8 cellular contexts compared by ENCODE assay signal in the genomic region with DNA sequence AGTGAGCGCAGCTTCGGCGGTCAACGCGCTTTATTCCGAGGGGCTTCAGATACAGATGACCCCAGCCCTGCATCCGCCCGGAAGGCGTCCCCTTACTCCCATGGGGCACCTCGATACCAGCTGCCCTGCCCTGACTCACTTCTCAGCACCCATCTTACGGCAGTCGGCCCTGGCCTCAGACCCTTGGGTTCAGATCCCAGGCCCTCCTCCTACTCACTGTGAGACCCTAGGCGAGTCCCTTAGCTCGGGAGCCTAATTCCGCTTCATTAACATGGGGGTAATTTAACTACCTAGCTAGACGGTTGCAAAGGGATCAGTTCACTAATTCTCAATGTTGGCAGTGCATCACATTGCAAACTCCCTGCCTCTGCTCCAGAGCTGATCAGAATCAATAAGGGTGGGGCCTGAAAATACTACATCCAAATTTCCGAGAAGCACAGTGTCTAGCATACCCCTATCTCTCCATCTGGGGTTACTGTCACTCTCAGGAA. TPM values are rescaled to one million over a fixed set of nuclear protein-coding genes. Genes with fewer than 3 reads are reported as not detected.
DNase-seq lines count a peak whose midpoint lies in the region; ATAC-seq, FAIRE-seq and TF ChIP-seq lines count a peak whose summit lies in the region.

No MANE protein-coding gene starts in this region.

- H3K4me2 ChIP-seq in endothelial cell of umbilical vein (ENCODE audit: insufficient read depth, low read length) = peak overlapping the region; percentile 91
- H3K4me2 ChIP-seq in neural cell (ENCODE audit: low read length) = peak overlapping the region; percentile 28

- dilution Hi-C loops in endothelial cell of umbilical vein (cut with MboI; ENCODE audit: extremely low pct_ligation_motif_present, low sequenced_read_pairs) = no loop called here

- peaks cover 2% of the 10 kb centered on the region for H3F3A ChIP-seq in neural cell (ENCODE audit: insufficient read depth, low read length, poor library complexity, severe bottlenecking)

- CTCF ChIA-PET in endothelial cell of umbilical vein (lab: Charles Lee) = interaction anchor here (1.2 to 5.3 kb wide), 12 partner anchors 10 to 219 kb away, joined by 3 to 46 read pairs (median 4); a partner anchor contains a TSS

- TF ChIP-seq CTCF in GM12875 (IDR thresholded peaks at IDR 0.05; ENCODE audit: borderline replicate concordance, insufficient read depth, low read depth, low read length) (no peak), endothelial cell of umbilical vein (IDR thresholded peaks at IDR 0.05; ENCODE audit: extremely low read depth in 1 of 2, insufficient read depth in 1 of 2, low read depth in 1 of 2, low read length in 2 of 2) (no peak), neural cell (IDR thresholded peaks at IDR 0.05; ENCODE audit: poor library complexity, severe bottlenecking) (no peak)

- no peaks in the 10 kb centered on the region for H3K27me3 ChIP-seq in SJSA1 (replicated peaks)
- no peaks in the 10 kb centered on the region for H3K27me3 ChIP-seq in endothelial cell of umbilical vein (ENCODE audit: control insufficient read depth in 2 of 2, insufficient read depth in 2 of 2, low read length in 2 of 2)
- H3K27me3 ChIP-seq in neural cell (ENCODE audit: insufficient read depth, low read depth, low read length) = no peaks in the 10 kb centered on the region

- intact Hi-C loops in endothelial cell of umbilical vein (cut with micrococcal nuclease) = loop anchor here (2.0 to 5.0 kb wide), 2 partner anchors 49 to 89 kb away; no protein-coding TSS in a partner anchor

- POLR2A ChIA-PET in endothelial cell of umbilical vein (lab: Charles Lee) = interaction anchor here (0.6 kb wide), 1 partner anchor 120 kb away, joined by 3 read pairs; no protein-coding TSS in a partner anchor

- H3K9me3 ChIP-seq in SJSA1 (replicated peaks) = peaks cover 7% of the 10 kb centered on the region
- no peaks in the 10 kb centered on the region for H3K9me3 ChIP-seq in endothelial cell of umbilical vein (replicated peaks; ENCODE audit: control insufficient read depth, insufficient read depth, low read length)
- H3K9me3 ChIP-seq in neural cell (ENCODE audit: low read length) = no peaks in the 10 kb centered on the region

- H3K9me2 ChIP-seq in neural cell (ENCODE audit: insufficient read depth, low read length) = no peaks in the 10 kb centered on the region

- H3K79me2 ChIP-seq in endothelial cell of umbilical vein (ENCODE audit: control insufficient read depth, insufficient read depth, low read length) (peaks cover 18% of the 10 kb centered on the region), neural cell (replicated peaks; ENCODE audit: insufficient read depth, low read length) (peaks cover 34% of the 10 kb centered on the region)

- H3K4me1 ChIP-seq in SJSA1 (replicated peaks) = peaks cover 34% of the 10 kb centered on the region
- H3K4me1 ChIP-seq in endothelial cell of umbilical vein (ENCODE audit: control insufficient read depth, extremely low read depth, insufficient read depth, low read length) = peaks cover 36% of the 10 kb centered on the region

- peaks cover 17% of the 10 kb centered on the region; the same call in 1 of the 2 replicates for H3K36me3 ChIP-seq in SJSA1
- H3K36me3 ChIP-seq in endothelial cell of umbilical vein (ENCODE audit: control insufficient read depth in 2 of 2, extremely low read depth in 1 of 2, insufficient read depth in 2 of 2, low read length in 2 of 2) = no peaks in the 10 kb centered on the region
- H3K36me3 ChIP-seq in neural cell (ENCODE audit: insufficient read depth, low read length) = no peaks in the 10 kb centered on the region

- H3K27ac ChIP-seq in SJSA1 (peak overlapping the region; percentile 29; the same call in 1 of the 2 replicates), endothelial cell of umbilical vein (ENCODE audit: insufficient read depth, low read depth, low read length) (peak overlapping the region; percentile 19), neural cell (ENCODE audit: low read length) (peak overlapping the region; percentile 18)

- no peak for TF ChIP-seq EP300 in neural cell (conservative IDR thresholded peaks at IDR 0.05; ENCODE audit: poor library complexity, severe bottlenecking)

- DNase-seq in SJSA1 (ENCODE audit: low read depth in 1 of 2, low spot score in 2 of 2) = no peak
- peak; percentile 37 for DNase-seq in endothelial cell of umbilical vein (ENCODE audit: low read depth, low spot score)
- DNase-seq in cerebellum (ENCODE audit: low spot score) = no peak
- no peak for DNase-seq in retina

- ATAC-seq in HG02870 (IDR thresholded peaks at IDR 0.05; ENCODE audit: unreplicated experiment) = no peak
- no peak for ATAC-seq in GM19324 (IDR thresholded peaks at IDR 0.05; ENCODE audit: low FRiP score, unreplicated experiment)

- no peaks in the 10 kb centered on the region for H3K9me1 ChIP-seq in endothelial cell of umbilical vein (replicated peaks; ENCODE audit: control insufficient read depth, extremely low read depth, insufficient read depth, low read length)

- peak overlapping the region; percentile 79 for H2AFZ ChIP-seq in endothelial cell of umbilical vein (ENCODE audit: low read depth, low read length)
- H2AFZ ChIP-seq in neural cell (ENCODE audit: low read depth, low read length) = no peak overlapping the region

- no peak for TF ChIP-seq RAD21 in neural cell (conservative IDR thresholded peaks at IDR 0.05)

- no peak for TF ChIP-seq POLR2A in endothelial cell of umbilical vein (IDR thresholded peaks at IDR 0.05; ENCODE audit: low read depth, low read length)

- peak; percentile 18 for FAIRE-seq in endothelial cell of umbilical vein (lab: Jason Lieb, UNC)

- H3K9ac ChIP-seq in endothelial cell of umbilical vein (replicated peaks; ENCODE audit: extremely low read depth, insufficient read depth, low read length) (peak overlapping the region; percentile 62), neural cell (ENCODE audit: low read length) (peak overlapping the region; percentile 85)

- H3K4me3 ChIP-seq in GM12875 (ENCODE audit: low read depth, low read length) = peak overlapping the region; percentile 64
- H3K4me3 ChIP-seq in SJSA1 = peak overlapping the region; percentile 83
- peak overlapping the region; percentile 63 to 85 (median 66) for H3K4me3 ChIP-seq in endothelial cell of umbilical vein (replicated peaks in 1 of 3; ENCODE audit: insufficient read depth in 1 of 3, low read depth in 1 of 3, low read length in 3 of 3)
- H3K4me3 ChIP-seq in neural cell (ENCODE audit: low read length) = peak overlapping the region; percentile 71

- no TSS peak for BruUV-seq in endothelial cell of umbilical vein (replicated peaks; lab: Mats Ljungman, UMichigan)

- H4K20me1 ChIP-seq in endothelial cell of umbilical vein (replicated peaks; ENCODE audit: control insufficient read depth, extremely low read depth, insufficient read depth, low read length) = no peaks in the 10 kb centered on the region
- no peaks in the 10 kb centered on the region for H4K20me1 ChIP-seq in neural cell (ENCODE audit: insufficient read depth)

RNA-seq across cellular contexts. Expression of a gene that starts 0.3 kb away (rescaled TPM):
- total RNA-seq in SJSA1 (2014; rRNA removed; shearing (Covaris generic)) = 13.4 and 18.3 TPM in 2 replicates
- 131 and 169 TPM in 2 replicates for total RNA-seq in endothelial cell of umbilical vein
- 180 and 184 TPM in 2 replicates for polyA plus RNA-seq in endothelial cell of umbilical vein
- 105 TPM in 2 replicates for polyA plus RNA-seq in endothelial cell of umbilical vein (2011; cell fraction: cytosol; rRNA removed)
- 77.0 and 84.7 TPM in 2 replicates for polyA plus RNA-seq in endothelial cell of umbilical vein (2011; cell fraction: nucleus; rRNA removed)
- 76.8 and 86.5 TPM in 2 replicates for polyA plus RNA-seq in endothelial cell of umbilical vein (2012)
- polyA minus RNA-seq in endothelial cell of umbilical vein = 187 and 214 TPM in 2 replicates
- 70.7 TPM for polyA minus RNA-seq in endothelial cell of umbilical vein (2011; cell fraction: cytosol; rRNA and poly(A)+ RNA removed)
- polyA minus RNA-seq in endothelial cell of umbilical vein (2011; cell fraction: nucleus; rRNA and poly(A)+ RNA removed) = 24.4 and 26.2 TPM in 2 replicates
- 27.5 and 34.5 TPM in 2 replicates for polyA plus RNA-seq in neural cell
- polyA minus RNA-seq in neural cell = 24.6 and 25.0 TPM in 2 replicates
- 23.5 TPM for total RNA-seq in cerebellum

RNA-seq across cellular contexts. Expression of a gene that starts 5.1 kb away (rescaled TPM):
- 11.7 and 12.7 TPM in 2 replicates for total RNA-seq in SJSA1 (2014; rRNA removed; shearing (Covaris generic))
- total RNA-seq in endothelial cell of umbilical vein (5.6 and 7.2 TPM in 2 replicates), cerebellum (25.0 TPM)
- polyA plus RNA-seq in endothelial cell of umbilical vein (8.2 and 9.3 TPM in 2 replicates), neural cell (91.1 and 93.2 TPM in 2 replicates)
- polyA plus RNA-seq in endothelial cell of umbilical vein (2011; cell fraction: cytosol; rRNA removed) = 7.1 and 7.3 TPM in 2 replicates
- polyA plus RNA-seq in endothelial cell of umbilical vein (2011; cell fraction: nucleus; rRNA removed) = 5.3 and 6.0 TPM in 2 replicates
- 1.5 and 1.8 TPM in 2 replicates for polyA plus RNA-seq in endothelial cell of umbilical vein (2012)
- polyA minus RNA-seq in endothelial cell of umbilical vein (2.4 and 3.6 TPM in 2 replicates), neural cell (60.9 and 63.0 TPM in 2 replicates)
- polyA minus RNA-seq in endothelial cell of umbilical vein (2011; cell fraction: cytosol; rRNA and poly(A)+ RNA removed) = 10.3 TPM
- polyA minus RNA-seq in endothelial cell of umbilical vein (2011; cell fraction: nucleus; rRNA and poly(A)+ RNA removed) = 2.5 TPM in 2 replicates

RNA-seq across cellular contexts. Expression of a gene that starts 43.0 kb away (rescaled TPM):
- 32.0 and 55.6 TPM in 2 replicates for total RNA-seq in SJSA1 (2014; rRNA removed; shearing (Covaris generic))
- total RNA-seq in endothelial cell of umbilical vein (50.3 and 58.0 TPM in 2 replicates), cerebellum (28.8 TPM)
- polyA plus RNA-seq in endothelial cell of umbilical vein (86.6 and 102 TPM in 2 replicates), neural cell (24.2 and 31.8 TPM in 2 replicates)
- polyA plus RNA-seq in endothelial cell of umbilical vein (2011; cell fraction: cytosol; rRNA removed) = 88.4 and 97.2 TPM in 2 replicates
- 99.2 and 99.9 TPM in 2 replicates for polyA plus RNA-seq in endothelial cell of umbilical vein (2011; cell fraction: nucleus; rRNA removed)
- polyA plus RNA-seq in endothelial cell of umbilical vein (2012) = 65.5 and 79.5 TPM in 2 replicates
- polyA minus RNA-seq in endothelial cell of umbilical vein (82.8 and 101 TPM in 2 replicates), neural cell (29.5 and 40.2 TPM in 2 replicates)
- polyA minus RNA-seq in endothelial cell of umbilical vein (2011; cell fraction: cytosol; rRNA and poly(A)+ RNA removed) = 69.5 TPM
- polyA minus RNA-seq in endothelial cell of umbilical vein (2011; cell fraction: nucleus; rRNA and poly(A)+ RNA removed) = 31.0 and 38.9 TPM in 2 replicates

RNA-seq across cellular contexts. Expression of a gene that starts 53.5 kb away (rescaled TPM):
- 16.7 and 28.5 TPM in 2 replicates for total RNA-seq in SJSA1 (2014; rRNA removed; shearing (Covaris generic))
- 36.4 and 44.2 TPM in 2 replicates for total RNA-seq in endothelial cell of umbilical vein
- polyA plus RNA-seq in endothelial cell of umbilical vein = 24.3 and 26.6 TPM in 2 replicates
- polyA plus RNA-seq in endothelial cell of umbilical vein (2011; cell fraction: cytosol; rRNA removed) = 19.5 and 23.3 TPM in 2 replicates
- polyA plus RNA-seq in endothelial cell of umbilical vein (2011; cell fraction: nucleus; rRNA removed) = 50.6 and 57.4 TPM in 2 replicates
- 25.2 and 26.2 TPM in 2 replicates for polyA plus RNA-seq in endothelial cell of umbilical vein (2012)
- 31.8 and 35.6 TPM in 2 replicates for polyA minus RNA-seq in endothelial cell of umbilical vein
- polyA minus RNA-seq in endothelial cell of umbilical vein (2011; cell fraction: cytosol; rRNA and poly(A)+ RNA removed) = 16.9 TPM
- polyA minus RNA-seq in endothelial cell of umbilical vein (2011; cell fraction: nucleus; rRNA and poly(A)+ RNA removed) = 31.7 and 34.7 TPM in 2 replicates
- polyA plus RNA-seq in neural cell = 10.4 and 12.9 TPM in 2 replicates
- polyA minus RNA-seq in neural cell = 45.0 and 60.3 TPM in 2 replicates
- 27.5 TPM for total RNA-seq in cerebellum

RNA-seq across cellular contexts. Expression of a gene that starts 55.2 kb away (rescaled TPM):
- total RNA-seq in SJSA1 (2014; rRNA removed; shearing (Covaris generic)) = 5.0 and 5.2 TPM in 2 replicates
- 30.6 and 33.7 TPM in 2 replicates for total RNA-seq in endothelial cell of umbilical vein
- polyA plus RNA-seq in endothelial cell of umbilical vein = 20.6 and 21.1 TPM in 2 replicates
- 18.3 and 19.6 TPM in 2 replicates for polyA plus RNA-seq in endothelial cell of umbilical vein (2011; cell fraction: cytosol; rRNA removed)
- polyA plus RNA-seq in endothelial cell of umbilical vein (2011; cell fraction: nucleus; rRNA removed) = 23.3 and 23.6 TPM in 2 replicates
- polyA plus RNA-seq in endothelial cell of umbilical vein (2012) = 22.9 and 24.4 TPM in 2 replicates
- 41.2 and 46.6 TPM in 2 replicates for polyA minus RNA-seq in endothelial cell of umbilical vein
- 8.4 TPM for polyA minus RNA-seq in endothelial cell of umbilical vein (2011; cell fraction: cytosol; rRNA and poly(A)+ RNA removed)
- polyA minus RNA-seq in endothelial cell of umbilical vein (2011; cell fraction: nucleus; rRNA and poly(A)+ RNA removed) = 40.4 and 42.2 TPM in 2 replicates
- 1.9 and 6.4 TPM in 2 replicates for polyA plus RNA-seq in neural cell
- polyA minus RNA-seq in neural cell = 16.8 and 20.3 TPM in 2 replicates
- total RNA-seq in cerebellum = 12.2 TPM
